Comparison of ENCODE assay signal across 8 cellular contexts in genomic region chr11:73376803-73377629, GRCh38. TPM values are rescaled to one million over a fixed set of nuclear protein-coding genes. Genes with fewer than 3 reads are reported as not detected.
DNase-seq lines count a peak whose midpoint lies in the region; TF ChIP-seq lines count a peak whose summit lies in the region.

No MANE protein-coding gene starts in this region.

- peaks cover 19% of the 10 kb centered on the region for H3K4me1 Mint-ChIP-seq in type B pancreatic cell (ENCODE audit: unreplicated experiment)

- peak overlapping the region; percentile 41 for H3K4ac ChIP-seq in trophoblast cell (ENCODE audit: low read depth, low read length)

- H3K27me3 ChIP-seq in HL-60 (ENCODE audit: insufficient read depth, poor library complexity, severe bottlenecking) (no peaks in the 10 kb centered on the region), trophoblast cell (ENCODE audit: insufficient read depth, low read length) (no peaks in the 10 kb centered on the region)

- H3K27ac ChIP-seq in HL-60 (replicated peaks) = peak overlapping the region; percentile 91
- no peak overlapping the region for H3K27ac ChIP-seq in trophoblast cell (ENCODE audit: low read depth, low read length)

- no CpG with 5 or more reads among the region's 56 CpGs for WGBS in trophoblast cell (ENCODE audit: extremely low coverage, insufficient coverage, insufficient read length)

- TF ChIP-seq CTCF in HL-60 (IDR thresholded peaks at IDR 0.05; ENCODE audit: insufficient read depth, low read length) = no peak
- TF ChIP-seq CTCF in type B pancreatic cell (conservative IDR thresholded peaks at IDR 0.05) = no peak

- H2BK5ac ChIP-seq in trophoblast cell (ENCODE audit: low read depth, low read length, poor library complexity) = peak overlapping the region; percentile 15

- no peak overlapping the region for H3K23ac ChIP-seq in trophoblast cell (ENCODE audit: low read length)

- no peak overlapping the region for H4K12ac ChIP-seq in trophoblast cell (ENCODE audit: low read depth, low read length)

- H3K36me3 Mint-ChIP-seq in type B pancreatic cell = no peaks in the 10 kb centered on the region

- no peak overlapping the region for H2BK12ac ChIP-seq in trophoblast cell (ENCODE audit: low read length)

- peak overlapping the region; percentile 1 for H2AK5ac ChIP-seq in trophoblast cell (ENCODE audit: low read length)

- peaks cover 10% of the 10 kb centered on the region for H3K79me1 ChIP-seq in trophoblast cell (ENCODE audit: low read length)

- peak overlapping the region; percentile 58 for H2AFZ ChIP-seq in trophoblast cell (ENCODE audit: insufficient read depth, low read length, poor library complexity)

- peak overlapping the region; percentile 60 for H3K4me3 ChIP-seq in HL-60 (replicated peaks; ENCODE audit: insufficient read depth, low read length)
- peak overlapping the region; percentile 89 for H3K4me3 ChIP-seq in trophoblast cell (ENCODE audit: low read depth, low read length)

- peak overlapping the region; percentile 77 for H3K18ac ChIP-seq in trophoblast cell (ENCODE audit: low read length)

- in situ Hi-C loops in GM18951 (cut with MboI; ENCODE audit: low sequenced_read_pairs, unreplicated experiment) = no loop called here

- DNase-seq in AG08396 (ENCODE audit: low spot score) (peak; percentile 85), HL-60 (ENCODE audit: low read depth in 1 of 2, low spot score in 1 of 2) (peak; percentile 90 to 92), SK-N-DZ (ENCODE audit: low spot score) (peak; percentile 50), head of caudate nucleus (peak in 36 of 42 donors; percentile 24 to 80 (median 57)), trophoblast cell (peak; percentile 47 to 63), type B pancreatic cell (ENCODE audit: extremely low spot score, unreplicated experiment) (no peak)
- peak; percentile 49 for DNase-seq in activated naive CD4-positive, alpha-beta T cell treated with anti-CD3 and anti-CD28 coated beads, Interleukin-2, amount 50 U/mL, for 16 hours

- H3K9me3 ChIP-seq in trophoblast cell (ENCODE audit: insufficient read depth, low read depth, low read length) = peaks cover 2% of the 10 kb centered on the region

- H3K79me2 ChIP-seq in trophoblast cell (ENCODE audit: control insufficient read depth, insufficient read depth, low read length, poor library complexity) = peaks cover 8% of the 10 kb centered on the region

- peak overlapping the region; percentile 86 for H3K27ac Mint-ChIP-seq in type B pancreatic cell

- peak overlapping the region; percentile 66 for H3K9ac ChIP-seq in trophoblast cell (ENCODE audit: low read length)

- H3K36me3 ChIP-seq in trophoblast cell (ENCODE audit: control insufficient read depth in 1 of 2, insufficient read depth in 2 of 2, low read length in 2 of 2) = no peaks in the 10 kb centered on the region

- TF ChIP-seq POLR2A in GM18951 (IDR thresholded peaks at IDR 0.05; ENCODE audit: extremely low read depth, insufficient read depth, insufficient read length) = peak; percentile 67

- intact Hi-C loops in head of caudate nucleus (cut with DNase I) = no loop called here

- peak overlapping the region; percentile 3 for H4K8ac ChIP-seq in trophoblast cell (ENCODE audit: low read depth, low read length)

- H3K4me2 ChIP-seq in trophoblast cell (ENCODE audit: low read length) = peak overlapping the region; percentile 93

- H3K4me1 ChIP-seq in trophoblast cell (ENCODE audit: control insufficient read depth in 1 of 2, insufficient read depth in 2 of 2, low read length in 2 of 2) = peaks cover 13 to 15% of the 10 kb centered on the region in 2 experiments

- peak overlapping the region; percentile 57 for H4K91ac ChIP-seq in trophoblast cell (ENCODE audit: low read depth, low read length)

- H3K27me3 Mint-ChIP-seq in type B pancreatic cell = peaks cover 3% of the 10 kb centered on the region

- H2BK120ac ChIP-seq in trophoblast cell (ENCODE audit: insufficient read depth, low read length, poor library complexity) = peak overlapping the region; percentile 28

- peak overlapping the region; percentile 92 for H3K4me3 Mint-ChIP-seq in type B pancreatic cell

- H3K14ac ChIP-seq in trophoblast cell (ENCODE audit: low read length) = peak overlapping the region; percentile 73

- H3K9me3 Mint-ChIP-seq in type B pancreatic cell = no peaks in the 10 kb centered on the region

RNA-seq across cellular contexts. Expression of gene RELT, which starts 0.8 kb away (rescaled TPM):
- polyA plus RNA-seq in SK-N-DZ (2014; cell fraction: cytosol; rRNA removed) = 14.9 and 15.9 TPM in 2 replicates
- 39.1 and 40.6 TPM in 2 replicates for polyA plus RNA-seq in SK-N-DZ (2014; cell fraction: nucleus; rRNA removed)
- polyA plus RNA-seq in trophoblast cell (2013) = 24.5 and 27.6 TPM in 2 replicates
- 2.9 and 8.5 TPM in 2 replicates for total RNA-seq in type B pancreatic cell (ENCODE audit: low replicate concordance)
